Comparison of ENCODE assay signal across 22 cellular contexts in genomic region chr7:134283972-134284371, GRCh38.
"Had no signal": no experiment of that assay in that cellular context is flagged by ENCODE, and none has a peak within 500 bp of the region (broad histone marks: within the 10 kb centered on the region; RNA-seq: fewer than 3 reads in every experiment).

No MANE protein-coding gene starts in this region.

- H3K4me1 ChIP-seq: Peyer's patch, SJCRH30 had no signal

- H3K27ac ChIP-seq: HL-60, PC-9, Peyer's patch, SJCRH30 had no signal

- H3K36me3 ChIP-seq: Peyer's patch, SJCRH30 had no signal

- DNase-seq: KBM-7; MV-4-11; NCI-H1048; NCI-H1105; NCI-H1436 treated with DMSO at 0.1 percent for 48 hours; NCI-H1694; NCI-H187 treated with DMSO at 0.1 percent for 48 hours; NCI-H2029 treated with DMSO at 0.1 percent for 48 hours; NCI-H345; NCI-H446 treated with DMSO at 0.1 percent for 48 hours; NCI-H510A treated with DMSO at 0.1 percent for 48 hours; NCI-H526; NK-92 treated with Interleukin-12 subunit alpha and Interleukin-12 subunit beta, amount 100 ng/mL, for 24 hours; OCI-M1; PC-9; Peyer's patch; SHP77 treated with DMSO at 0.1 percent for 48 hours; SJCRH30 had no signal

- H3K9me3 ChIP-seq: Peyer's patch, SJCRH30 had no signal

- ATAC-seq: Right ventricle myocardium inferior, SK-N-SH treated with all-trans-retinoic acid at 6 μM for 48 hours had no signal

- H3K27me3 ChIP-seq: Peyer's patch, SJCRH30 had no signal

- H2AFZ ChIP-seq: PC-9 had no signal

- H3K4me3 ChIP-seq: PC-9, Peyer's patch, SJCRH30 had no signal

- FAIRE-seq: HTR-8/SVneo had no signal

- H3K4me2 ChIP-seq: PC-9 had no signal
